8 cellular contexts compared by ENCODE assay signal in the genomic region with DNA sequence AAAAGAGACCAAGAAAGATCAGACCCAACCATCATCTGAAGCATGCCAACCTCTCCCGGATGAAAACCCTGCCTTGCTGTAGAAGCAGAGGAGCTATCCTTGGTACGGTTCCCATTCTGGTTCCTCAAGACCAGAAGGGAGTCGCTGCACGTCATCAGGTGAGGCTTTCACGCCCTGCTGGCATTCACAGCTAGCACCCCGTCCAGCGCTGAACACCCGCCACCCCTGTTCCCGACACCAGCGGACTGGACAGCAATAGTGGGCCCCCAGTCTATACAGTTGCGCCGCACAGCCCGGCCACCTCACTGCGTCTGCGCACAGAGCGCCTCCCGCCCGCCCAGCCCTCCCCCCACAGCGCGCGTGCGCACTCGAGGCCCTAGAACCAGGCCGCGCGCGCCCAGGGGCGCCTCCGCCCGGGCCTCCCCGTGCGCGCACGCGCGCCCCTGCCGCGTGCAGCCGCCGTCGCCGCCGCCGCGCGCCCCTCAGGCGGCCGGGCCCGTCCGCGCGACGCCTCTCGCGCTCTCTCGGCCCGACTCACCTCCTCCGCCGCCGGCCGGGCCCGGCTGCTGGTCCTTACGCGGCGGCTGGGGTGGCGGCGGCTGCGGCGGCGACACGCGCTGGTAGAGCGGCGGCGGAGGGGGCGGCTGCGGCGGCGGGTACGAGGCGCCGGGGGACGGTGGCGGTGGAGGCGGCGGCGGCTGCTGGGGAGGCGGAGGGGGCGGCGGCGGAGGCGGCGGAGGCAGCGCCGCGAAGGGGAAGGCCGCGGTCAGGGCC. TPM values are rescaled to one million over a fixed set of nuclear protein-coding genes. Genes with fewer than 3 reads are reported as not detected.
DNase-seq lines count a peak whose midpoint lies in the region; ATAC-seq and TF ChIP-seq lines count a peak whose summit lies in the region.

No MANE protein-coding gene starts in this region.

- H3K4me1 Mint-ChIP-seq in activated T-helper 17 cell treated with anti-CD3 and anti-CD28 coated beads, Interleukin-2, amount 50 U/mL, for 72 hours, result peaks cover 33% of the 10 kb centered on the region
- peaks cover 24 to 77% (median 70%) of the 10 kb centered on the region in 4 donors for H3K4me1 Mint-ChIP-seq in naive thymus-derived CD8-positive, alpha-beta T cell
- peaks cover 46% of the 10 kb centered on the region for H3K4me1 Mint-ChIP-seq in stimulated activated effector memory CD8-positive, alpha-beta T cell treated with anti-CD3 and anti-CD28 coated beads, Interleukin-12 subunit alpha, Interleukin-12 subunit beta, amount 100 ng/mL, for 72 hours

- no peak for TF ChIP-seq CTCF in fibroblast of mammary gland (conservative IDR thresholded peaks at IDR 0.05; ENCODE audit: control insufficient read depth, insufficient read depth, low read depth, low read length)

- peak overlapping the region; percentile 93 for H3K4me3 ChIP-seq in fibroblast of mammary gland (ENCODE audit: control insufficient read depth, low read depth, low read length)

- no peaks in the 10 kb centered on the region for H3K27me3 Mint-ChIP-seq in activated T-helper 17 cell treated with anti-CD3 and anti-CD28 coated beads, Interleukin-2, amount 50 U/mL, for 72 hours
- H3K27me3 Mint-ChIP-seq in naive thymus-derived CD8-positive, alpha-beta T cell, result peaks cover 0 to 5% (median 0%) of the 10 kb centered on the region in 5 donors

- H3K27ac Mint-ChIP-seq in activated T-helper 17 cell treated with anti-CD3 and anti-CD28 coated beads, Interleukin-2, amount 50 U/mL, for 72 hours, result peak overlapping the region; percentile 95
- H3K27ac Mint-ChIP-seq in naive thymus-derived CD8-positive, alpha-beta T cell, result peak overlapping the region; percentile 80 to 97 (median 94)
- H3K27ac Mint-ChIP-seq in stimulated activated effector memory CD8-positive, alpha-beta T cell treated with anti-CD3 and anti-CD28 coated beads, Interleukin-12 subunit alpha, Interleukin-12 subunit beta, amount 100 ng/mL, for 72 hours, result peak overlapping the region; percentile 92

- H3K36me3 Mint-ChIP-seq in activated T-helper 17 cell treated with anti-CD3 and anti-CD28 coated beads, Interleukin-2, amount 50 U/mL, for 72 hours (ENCODE audit: low read depth), result peaks cover 62% of the 10 kb centered on the region
- H3K36me3 Mint-ChIP-seq in naive thymus-derived CD8-positive, alpha-beta T cell, result peaks cover 23 to 48% (median 39%) of the 10 kb centered on the region in 3 donors
- peaks cover 76% of the 10 kb centered on the region for H3K36me3 Mint-ChIP-seq in stimulated activated effector memory CD8-positive, alpha-beta T cell treated with anti-CD3 and anti-CD28 coated beads, Interleukin-12 subunit alpha, Interleukin-12 subunit beta, amount 100 ng/mL, for 72 hours

- DNase-seq in NCI-H1417 (lab: John Stamatoyannopoulos, UW) (peak; percentile 85 to 90 (median 89)), NCI-H1417 treated with DMSO at 0.1 percent for 48 hours (lab: John Stamatoyannopoulos, UW) (no peak), HPDE6-E6E7 (ENCODE audit: extremely low spot score) (peak; percentile 90), fibroblast of mammary gland (ENCODE audit: low read depth) (peak; percentile 75)
- DNase-seq in naive thymus-derived CD8-positive, alpha-beta T cell, result peak; percentile 66 to 89 (median 82)
- peak; percentile 76 to 88 for DNase-seq in stimulated activated effector memory CD8-positive, alpha-beta T cell treated with anti-CD3 and anti-CD28 coated beads, Interleukin-12 subunit alpha, Interleukin-12 subunit beta, amount 100 ng/mL, for 72 hours (ENCODE audit: low spot score in 2 of 2)

- H3K9me3 Mint-ChIP-seq in activated T-helper 17 cell treated with anti-CD3 and anti-CD28 coated beads, Interleukin-2, amount 50 U/mL, for 72 hours, result no peaks in the 10 kb centered on the region
- H3K9me3 Mint-ChIP-seq in naive thymus-derived CD8-positive, alpha-beta T cell, result no peaks in the 10 kb centered on the region
- H3K9me3 Mint-ChIP-seq in stimulated activated effector memory CD8-positive, alpha-beta T cell treated with anti-CD3 and anti-CD28 coated beads, Interleukin-12 subunit alpha, Interleukin-12 subunit beta, amount 100 ng/mL, for 72 hours, result no peaks in the 10 kb centered on the region

- peak overlapping the region; percentile 96 for H3K4me3 Mint-ChIP-seq in activated T-helper 17 cell treated with anti-CD3 and anti-CD28 coated beads, Interleukin-2, amount 50 U/mL, for 72 hours
- peak overlapping the region; percentile 88 to 97 (median 94) for H3K4me3 Mint-ChIP-seq in naive thymus-derived CD8-positive, alpha-beta T cell
- H3K4me3 Mint-ChIP-seq in stimulated activated effector memory CD8-positive, alpha-beta T cell treated with anti-CD3 and anti-CD28 coated beads, Interleukin-12 subunit alpha, Interleukin-12 subunit beta, amount 100 ng/mL, for 72 hours, result peak overlapping the region; percentile 88

- POLR2A ChIA-PET in naive thymus-derived CD8-positive, alpha-beta T cell (lab: Charles Lee), result interaction anchor here (0.8 to 39.5 kb wide), 20 partner anchors 11 to 1839 kb away, joined by 3 to 2320 read pairs (median 9); a partner anchor contains a TSS

- ATAC-seq in activated T-helper 17 cell treated with anti-CD3 and anti-CD28 coated beads, Interleukin-2, amount 50 U/mL, for 72 hours (replicated peaks), result peak; percentile 8
- ATAC-seq in naive thymus-derived CD8-positive, alpha-beta T cell, result peak in 1 of 2 donors; percentile 2
- peak; percentile 19 for ATAC-seq in stimulated activated effector memory CD8-positive, alpha-beta T cell treated with anti-CD3 and anti-CD28 coated beads, Interleukin-12 subunit alpha, Interleukin-12 subunit beta, amount 100 ng/mL, for 72 hours

TF ChIP-seq in PFSK-1, 5 proteins besides CTCF, POLR2A, EP300 and RAD21:
- TF ChIP-seq, protein P1, sequence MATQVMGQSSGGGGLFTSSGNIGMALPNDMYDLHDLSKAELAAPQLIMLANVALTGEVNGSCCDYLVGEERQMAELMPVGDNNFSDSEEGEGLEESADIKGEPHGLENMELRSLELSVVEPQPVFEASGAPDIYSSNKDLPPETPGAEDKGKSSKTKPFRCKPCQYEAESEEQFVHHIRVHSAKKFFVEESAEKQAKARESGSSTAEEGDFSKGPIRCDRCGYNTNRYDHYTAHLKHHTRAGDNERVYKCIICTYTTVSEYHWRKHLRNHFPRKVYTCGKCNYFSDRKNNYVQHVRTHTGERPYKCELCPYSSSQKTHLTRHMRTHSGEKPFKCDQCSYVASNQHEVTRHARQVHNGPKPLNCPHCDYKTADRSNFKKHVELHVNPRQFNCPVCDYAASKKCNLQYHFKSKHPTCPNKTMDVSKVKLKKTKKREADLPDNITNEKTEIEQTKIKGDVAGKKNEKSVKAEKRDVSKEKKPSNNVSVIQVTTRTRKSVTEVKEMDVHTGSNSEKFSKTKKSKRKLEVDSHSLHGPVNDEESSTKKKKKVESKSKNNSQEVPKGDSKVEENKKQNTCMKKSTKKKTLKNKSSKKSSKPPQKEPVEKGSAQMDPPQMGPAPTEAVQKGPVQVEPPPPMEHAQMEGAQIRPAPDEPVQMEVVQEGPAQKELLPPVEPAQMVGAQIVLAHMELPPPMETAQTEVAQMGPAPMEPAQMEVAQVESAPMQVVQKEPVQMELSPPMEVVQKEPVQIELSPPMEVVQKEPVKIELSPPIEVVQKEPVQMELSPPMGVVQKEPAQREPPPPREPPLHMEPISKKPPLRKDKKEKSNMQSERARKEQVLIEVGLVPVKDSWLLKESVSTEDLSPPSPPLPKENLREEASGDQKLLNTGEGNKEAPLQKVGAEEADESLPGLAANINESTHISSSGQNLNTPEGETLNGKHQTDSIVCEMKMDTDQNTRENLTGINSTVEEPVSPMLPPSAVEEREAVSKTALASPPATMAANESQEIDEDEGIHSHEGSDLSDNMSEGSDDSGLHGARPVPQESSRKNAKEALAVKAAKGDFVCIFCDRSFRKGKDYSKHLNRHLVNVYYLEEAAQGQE (IDR thresholded peaks at IDR 0.05; ENCODE audit: insufficient read depth in 1 of 2, low read depth in 2 of 2, low read length in 2 of 2), result peak; percentile 67 to 88
- TF ChIP-seq TAF1 (IDR thresholded peaks at IDR 0.05; ENCODE audit: borderline replicate concordance, insufficient read depth, low read length) (no peak), SIN3A (IDR thresholded peaks at IDR 0.05; ENCODE audit: borderline replicate concordance, insufficient read depth, low read length) (peak; percentile 31; the same call in 1 of the 2 replicates)

RNA-seq across cellular contexts. Expression of a gene that starts 0.7 kb away (rescaled TPM):
- 262 TPM for polyA plus RNA-seq in PFSK-1 (2012; ENCODE audit: insufficient read length, low read depth)
- 100 to 1,000 TPM; 316 to 397 TPM for total RNA-seq in activated T-helper 17 cell treated with anti-CD3 and anti-CD28 coated beads, Interleukin-2, amount 50 U/mL, for 72 hours
- total RNA-seq in naive thymus-derived CD8-positive, alpha-beta T cell, result 1,000 to 10,000 TPM; 1,030 to 1,057 TPM
- polyA plus RNA-seq in naive thymus-derived CD8-positive, alpha-beta T cell, result 100 to 1,000 TPM in 1 of 3 donors, 10 to 100 TPM in 2; 87.0 to 138 (median 96.6) TPM

RNA-seq across cellular contexts. Expression of a gene that starts 17.9 kb away (rescaled TPM):
- 0.80 TPM for polyA plus RNA-seq in PFSK-1 (2012; ENCODE audit: insufficient read length, low read depth)
- total RNA-seq in activated T-helper 17 cell treated with anti-CD3 and anti-CD28 coated beads, Interleukin-2, amount 50 U/mL, for 72 hours, result 1 to 10 TPM; 4.0 to 4.7 TPM
- total RNA-seq in naive thymus-derived CD8-positive, alpha-beta T cell, result 10 to 100 TPM; 13.0 to 18.4 TPM
- polyA plus RNA-seq in naive thymus-derived CD8-positive, alpha-beta T cell, result under 1 TPM; 0.09 to 0.50 (median 0.49) TPM

RNA-seq across cellular contexts. Expression of a gene that starts 25.4 kb away (rescaled TPM):
- polyA plus RNA-seq in PFSK-1 (2012; ENCODE audit: insufficient read length, low read depth), result 17.1 TPM
- total RNA-seq in activated T-helper 17 cell treated with anti-CD3 and anti-CD28 coated beads, Interleukin-2, amount 50 U/mL, for 72 hours, result 10 to 100 TPM; 65.9 to 82.5 TPM
- 100 to 1,000 TPM; 128 to 135 TPM for total RNA-seq in naive thymus-derived CD8-positive, alpha-beta T cell
- 10 to 100 TPM; 26.6 to 55.5 (median 30.3) TPM for polyA plus RNA-seq in naive thymus-derived CD8-positive, alpha-beta T cell

RNA-seq across cellular contexts. Expression of a gene that starts 32.7 kb away (rescaled TPM):
- polyA plus RNA-seq in PFSK-1 (2012; ENCODE audit: insufficient read length, low read depth), result 59.7 TPM
- 10 to 100 TPM; 17.9 to 28.2 TPM for total RNA-seq in activated T-helper 17 cell treated with anti-CD3 and anti-CD28 coated beads, Interleukin-2, amount 50 U/mL, for 72 hours
- total RNA-seq in naive thymus-derived CD8-positive, alpha-beta T cell, result 10 to 100 TPM; 50.7 to 54.1 TPM
- polyA plus RNA-seq in naive thymus-derived CD8-positive, alpha-beta T cell, result 10 to 100 TPM; 22.1 to 57.4 (median 36.1) TPM

RNA-seq across cellular contexts. Expression of a gene that starts 33.7 kb away (rescaled TPM):
- 0.85 TPM for polyA plus RNA-seq in PFSK-1 (2012; ENCODE audit: insufficient read length, low read depth)
- total RNA-seq in activated T-helper 17 cell treated with anti-CD3 and anti-CD28 coated beads, Interleukin-2, amount 50 U/mL, for 72 hours, result 10 to 100 TPM; 11.0 to 21.6 TPM
- 100 to 1,000 TPM; 679 to 682 TPM for total RNA-seq in naive thymus-derived CD8-positive, alpha-beta T cell
- polyA plus RNA-seq in naive thymus-derived CD8-positive, alpha-beta T cell, result 100 to 1,000 TPM; 168 to 253 (median 185) TPM
